26 cellular contexts compared by ENCODE assay signal in genomic region chr1:25641329-25641725, GRCh38. TPM values are rescaled to one million over a fixed set of nuclear protein-coding genes. Genes with fewer than 3 reads are reported as not detected.
DNase-seq lines count a peak whose midpoint lies in the region; ATAC-seq and TF ChIP-seq lines count a peak whose summit lies in the region.
"Had no signal": no experiment of that assay in that cellular context is flagged by ENCODE, and none has a peak within 500 bp of the region (broad histone marks: within the 10 kb centered on the region; RNA-seq: fewer than 3 reads in every experiment).

No MANE protein-coding gene starts in this region.

- DNase-seq in activated CD4-positive, alpha-beta T cell treated with anti-CD3 and anti-CD28 coated beads, Interleukin-2, amount 10 ng/mL, durations not matched to agents 7 days and 5 days = no peak
- DNase-seq in activated CD4-positive, alpha-beta T cell treated with anti-CD3 and anti-CD28 coated beads, Interleukin-2, amount 50 U/mL, for 1 hour = no peak
- DNase-seq in heart right ventricle (no peak), cardiac septum (ENCODE audit: low spot score) (no peak), T-helper 17 cell (no peak), testis (no peak), NCI-H1092 (lab: John Stamatoyannopoulos, UW) (no peak)
- DNase-seq: body of pancreas; cerebellar nuclear complex; dermis blood vessel endothelial cell; KG1; lower lobe of right lung; MG63; NCI-H1930; NCI-H524 treated with DMSO at 0.1 percent for 48 hours; OCI-M1; stimulated activated naive B cell treated with anti-CD40 and anti-IgM and Interleukin-4, amounts not matched to agents 10 μg/mL and 1 μg/mL and 100 μg/mL, for 72 hours had no signal

- peak overlapping the region; percentile 55 for H3K4me3 Mint-ChIP-seq in activated CD4-positive, alpha-beta T cell treated with anti-CD3 and anti-CD28 coated beads, Interleukin-2, amount 10 ng/mL, durations not matched to agents 7 days and 5 days
- peak overlapping the region; percentile 41 for H3K4me3 Mint-ChIP-seq in T-helper 17 cell
- H3K4me3 Mint-ChIP-seq: nephron; stimulated activated naive B cell treated with anti-CD40 and anti-IgM and Interleukin-4, amounts not matched to agents 10 μg/mL and 1 μg/mL and 100 μg/mL, for 72 hours had no signal

- peaks cover 43% of the 10 kb centered on the region for H3K27me3 Mint-ChIP-seq in activated CD4-positive, alpha-beta T cell treated with anti-CD3 and anti-CD28 coated beads, Interleukin-2, amount 10 ng/mL, durations not matched to agents 7 days and 5 days
- H3K27me3 Mint-ChIP-seq in T-helper 17 cell = no peaks in the 10 kb centered on the region

- no peak overlapping the region for H3K9ac ChIP-seq in parathyroid adenoma

- H3K9me3 ChIP-seq in heart right ventricle (peaks cover 0 to 27% (median 2%) of the 10 kb centered on the region in 11 donors), T-helper 17 cell (ENCODE audit: control insufficient read depth, low read length, poor library complexity, severe bottlenecking) (no peaks in the 10 kb centered on the region), parathyroid adenoma (ENCODE audit: control insufficient read depth, low read length) (no peaks in the 10 kb centered on the region), testis (no peaks in the 10 kb centered on the region)
- H3K9me3 ChIP-seq: esophagus muscularis mucosa, lower lobe of right lung, SJSA1, suprapubic skin had no signal

- no peak for TF ChIP-seq CTCF in heart right ventricle (IDR thresholded peaks at IDR 0.05)
- TF ChIP-seq CTCF in parathyroid adenoma (IDR thresholded peaks at IDR 0.05) = no peak
- TF ChIP-seq CTCF in testis (IDR thresholded peaks at IDR 0.05) = no peak

- peaks cover 63% of the 10 kb centered on the region for H3K36me3 Mint-ChIP-seq in activated CD4-positive, alpha-beta T cell treated with anti-CD3 and anti-CD28 coated beads, Interleukin-2, amount 10 ng/mL, durations not matched to agents 7 days and 5 days (ENCODE audit: low read depth)
- peaks cover 2% of the 10 kb centered on the region for H3K36me3 Mint-ChIP-seq in T-helper 17 cell (ENCODE audit: low read depth)

- H3K27me3 ChIP-seq in heart right ventricle = no peaks in the 10 kb centered on the region
- no peaks in the 10 kb centered on the region for H3K27me3 ChIP-seq in parathyroid adenoma (ENCODE audit: control insufficient read depth, insufficient read depth, low read length)
- no peaks in the 10 kb centered on the region for H3K27me3 ChIP-seq in testis
- H3K27me3 ChIP-seq: body of pancreas, esophagus muscularis mucosa, suprapubic skin had no signal

- peaks cover 0 to 12% (median 0%) of the 10 kb centered on the region in 9 donors for H3K36me3 ChIP-seq in heart right ventricle
- no peaks in the 10 kb centered on the region for H3K36me3 ChIP-seq in parathyroid adenoma (ENCODE audit: control insufficient read depth, insufficient read depth, low read length)
- no peaks in the 10 kb centered on the region for H3K36me3 ChIP-seq in testis (ENCODE audit: low read depth, missing control alignments)
- H3K36me3 ChIP-seq: lower lobe of right lung, MG63, SJSA1, suprapubic skin had no signal

- H3K27ac ChIP-seq in heart right ventricle (peak overlapping the region in 6 of 10 donors; percentile 2 to 62 (median 47)), parathyroid adenoma (no peak overlapping the region), testis (no peak overlapping the region)
- H3K27ac ChIP-seq: A549, body of pancreas, RWPE1, SJSA1, suprapubic skin had no signal

- WGBS in heart right ventricle, 2 donors = 76 to 77% methylated on average over 4 of the region's 4 CpGs
- WGBS in testis, 2 donors = 88 to 94% methylated on average over 4 of the region's 4 CpGs

- intact Hi-C loops in heart right ventricle (cut with DNase I) = no loop called here
- intact Hi-C loops in cardiac septum (cut with DNase I) = no loop called here
- intact Hi-C loops in testis (cut with DNase I; ENCODE audit: low total_unique reads) = no loop called here

- no peak overlapping the region for H2AFZ ChIP-seq in parathyroid adenoma

- H3K9me3 Mint-ChIP-seq in activated CD4-positive, alpha-beta T cell treated with anti-CD3 and anti-CD28 coated beads, Interleukin-2, amount 10 ng/mL, durations not matched to agents 7 days and 5 days = peaks cover 23% of the 10 kb centered on the region

- CTCF ChIA-PET in activated CD4-positive, alpha-beta T cell treated with anti-CD3 and anti-CD28 coated beads, Interleukin-2, amount 10 ng/mL, durations not matched to agents 7 days and 5 days (lab: Charles Lee) = interaction anchor here (1.0 to 2.1 kb wide), 6 partner anchors 9 to 22 kb away, joined by 3 to 8 read pairs (median 4); no protein-coding TSS in a partner anchor

- H3K4me1 Mint-ChIP-seq in activated CD4-positive, alpha-beta T cell treated with anti-CD3 and anti-CD28 coated beads, Interleukin-2, amount 10 ng/mL, durations not matched to agents 7 days and 5 days = peaks cover 66% of the 10 kb centered on the region
- peaks cover 31% of the 10 kb centered on the region for H3K4me1 Mint-ChIP-seq in T-helper 17 cell

- no peak for TF ChIP-seq POLR2A in testis (IDR thresholded peaks at IDR 0.05)

- peak overlapping the region; percentile 88 for H3K27ac Mint-ChIP-seq in activated CD4-positive, alpha-beta T cell treated with anti-CD3 and anti-CD28 coated beads, Interleukin-2, amount 10 ng/mL, durations not matched to agents 7 days and 5 days
- peak overlapping the region; percentile 96 for H3K27ac Mint-ChIP-seq in T-helper 17 cell
- H3K27ac Mint-ChIP-seq: stimulated activated naive B cell treated with anti-CD40 and anti-IgM and Interleukin-4, amounts not matched to agents 10 μg/mL and 1 μg/mL and 100 μg/mL, for 72 hours had no signal

- POLR2A ChIA-PET in activated CD4-positive, alpha-beta T cell treated with anti-CD3 and anti-CD28 coated beads, Interleukin-2, amount 10 ng/mL, durations not matched to agents 7 days and 5 days (lab: Charles Lee) = no interaction called here

- H3K79me2 ChIP-seq in parathyroid adenoma = no peaks in the 10 kb centered on the region

- H3K4me1 ChIP-seq in heart right ventricle = peaks cover 2 to 53% (median 39%) of the 10 kb centered on the region in 9 donors
- H3K4me1 ChIP-seq in parathyroid adenoma = peaks cover 10% of the 10 kb centered on the region
- peaks cover 5% of the 10 kb centered on the region for H3K4me1 ChIP-seq in testis
- H3K4me1 ChIP-seq: A549, body of pancreas, SJSA1 had no signal

- no peak overlapping the region for H3K4me3 ChIP-seq in heart right ventricle
- H3K4me3 ChIP-seq in parathyroid adenoma (ENCODE audit: low read depth, low read length) = no peak overlapping the region
- H3K4me3 ChIP-seq in testis = no peak overlapping the region
- H3K4me3 ChIP-seq: A549, body of pancreas, esophagus muscularis mucosa, lower lobe of right lung, MG63, SJSA1, skin epidermis, suprapubic skin had no signal

- peak overlapping the region; percentile 3 for H3K4me2 ChIP-seq in parathyroid adenoma (ENCODE audit: low read length)
- H3K4me2 ChIP-seq: A549 had no signal

- ATAC-seq in heart right ventricle = no peak
- ATAC-seq in T-helper 17 cell = no peak
- ATAC-seq: A549; activated CD8-positive, alpha-beta memory T cell treated with anti-CD3 and anti-CD28 coated beads, Interleukin-2, amount 10 ng/mL, durations not matched to agents 7 days and 5 days; body of pancreas; lower lobe of right lung; stimulated activated naive B cell treated with anti-CD40 and anti-IgM and Interleukin-4, amounts not matched to agents 10 μg/mL and 1 μg/mL and 100 μg/mL, for 72 hours had no signal

RNA-seq across cellular contexts. Expression of gene MAN1C1, which starts 24.7 kb away (rescaled TPM):
- total RNA-seq in activated CD4-positive, alpha-beta T cell treated with anti-CD3 and anti-CD28 coated beads, Interleukin-2, amount 10 ng/mL, durations not matched to agents 7 days and 5 days = 10 to 100 TPM; 28.9 to 31.1 TPM
- total RNA-seq in heart right ventricle = 10 to 100 TPM in 9 of 10 donors, 1 to 10 TPM in 1; 9.7 to 23.4 (median 14.2) TPM
- 10 to 100 TPM; 10.1 to 11.3 TPM for polyA plus RNA-seq in heart right ventricle
- 16.7 TPM for total RNA-seq in cardiac septum
- total RNA-seq in T-helper 17 cell = 10 to 100 TPM; 16.9 to 27.3 TPM
- 10 to 100 TPM; 12.8 to 21.1 TPM for total RNA-seq in testis
- polyA plus RNA-seq in testis (ENCODE audit: insufficient read depth, low read depth, low replicate concordance) = 14.8 TPM
- total RNA-seq: SJSA1 had no signal

Comparison
In these comparisons a context has a peak if more than half of its experiments do, and no peak if none do; other contexts are left out.
1. H3K27ac ChIP-seq: peak in heart right ventricle (6 of 10); none in parathyroid adenoma (single experiment) and testis (0 of 2).